Comparison of ENCODE assay signal across 1 cellular context in the genomic region with DNA sequence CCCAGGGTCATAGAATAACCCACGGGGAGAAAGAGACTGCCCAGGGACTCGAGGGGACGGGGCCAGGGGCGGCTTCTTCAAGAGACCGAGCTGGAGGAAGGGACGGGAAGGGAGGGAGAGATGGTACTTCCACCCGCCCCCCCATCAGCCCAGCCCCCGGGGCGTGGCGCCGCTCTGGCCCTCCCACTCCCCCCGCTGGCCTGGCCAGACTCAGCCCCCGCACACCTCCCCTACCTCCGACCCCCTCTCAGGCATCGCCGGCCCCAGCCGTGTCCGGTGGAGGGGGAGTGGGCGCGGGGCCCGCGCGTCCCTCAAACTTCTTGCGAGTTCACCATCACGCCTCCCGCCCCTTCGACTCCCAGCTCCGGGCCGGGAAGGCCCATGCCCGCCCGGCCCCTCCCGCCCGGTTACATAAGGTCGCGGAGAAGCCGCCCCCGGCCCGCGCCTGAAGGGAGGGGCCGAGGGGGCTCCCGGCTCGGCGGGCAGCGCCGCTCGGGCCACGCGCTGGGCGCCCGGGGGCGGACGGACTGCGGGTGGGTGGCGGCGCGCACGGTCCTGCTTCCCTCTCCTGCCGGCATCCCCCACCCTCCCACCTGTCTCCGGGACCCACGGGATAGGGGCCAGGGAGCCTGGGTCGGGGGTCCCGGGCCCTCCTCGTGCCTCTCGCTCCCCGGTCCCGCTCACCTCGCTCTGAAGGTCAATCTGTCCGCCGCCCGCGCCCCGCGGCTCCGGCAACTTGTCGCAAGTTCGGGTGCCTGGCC.
TF ChIP-seq lines count a peak whose summit lies in the region.

No MANE protein-coding gene starts in this region.

TF ChIP-seq in IMR-90, 13 proteins besides CTCF, POLR2A, EP300 and RAD21:
- TF ChIP-seq MAZ (IDR thresholded peaks at IDR 0.05; ENCODE audit: borderline replicate concordance, low read depth, low read length) (peak; percentile 49; the same call in 1 of the 2 replicates), MAFK (IDR thresholded peaks at IDR 0.05; ENCODE audit: low read depth, low read length) (no peak)
